Comparison of ENCODE assay signal across 1 cellular context in the genomic region with DNA sequence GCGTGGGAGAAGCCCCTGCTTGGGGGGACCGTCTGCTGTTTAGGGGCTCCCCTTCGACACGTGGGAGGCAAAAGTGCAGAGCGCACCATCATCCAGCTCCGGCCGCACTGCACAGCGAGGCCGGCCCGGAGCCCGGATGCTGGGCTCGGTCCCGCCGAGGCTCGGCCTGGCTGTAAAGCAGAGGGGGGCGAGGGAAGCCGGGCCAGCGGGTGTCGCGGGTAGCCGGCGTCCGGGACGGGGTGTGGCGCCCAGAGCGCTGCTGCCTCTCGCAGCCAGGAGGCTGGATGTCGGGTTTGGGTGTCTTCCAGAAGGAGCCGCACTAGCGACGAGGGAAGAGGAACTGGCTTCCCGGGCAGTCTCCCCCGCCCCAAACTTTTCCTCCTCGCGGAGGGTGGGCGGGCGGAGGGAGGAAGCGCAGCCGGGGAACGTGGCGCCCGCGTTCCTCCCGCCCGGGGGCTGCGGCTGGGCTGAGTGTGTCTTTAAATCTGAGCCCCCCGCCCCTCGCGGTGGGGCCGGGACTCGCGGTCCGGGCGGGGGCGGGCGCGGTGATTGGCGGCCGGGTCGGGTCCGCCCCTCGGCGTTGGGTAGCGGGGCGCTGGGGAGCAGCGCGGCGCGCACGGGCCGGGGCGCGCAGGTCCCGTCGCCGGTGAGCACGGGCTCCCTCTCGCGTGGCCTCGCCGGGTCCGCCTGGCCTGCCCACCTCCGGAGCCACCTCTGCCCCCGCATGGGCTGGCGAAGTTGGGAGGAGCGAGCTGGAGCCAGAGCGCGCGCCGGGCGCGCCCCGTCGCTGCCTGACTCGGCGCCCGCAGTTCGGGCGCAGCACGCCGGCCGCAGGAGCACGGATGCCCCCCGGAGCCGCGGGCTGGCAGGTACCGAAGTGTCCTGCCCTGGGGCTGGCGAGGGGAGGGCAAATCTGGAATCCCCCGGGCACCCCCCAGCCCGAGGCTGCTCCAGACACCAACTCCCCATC.
TF ChIP-seq lines count a peak whose summit lies in the region.

Gene PALD1, plus strand, starts transcription at position 577 of the 970 bp plus-strand sequence. CDS start 47,185 bp downstream, outside the sequence.

TF ChIP-seq in K562, 482 proteins besides CTCF, POLR2A, EP300 and RAD21 (continued from another document):
- no peak for TF ChIP-seq SRSF7 (optimal IDR thresholded peaks at IDR 0.05; ENCODE audit: low read depth, low read length)
- TF ChIP-seq TEAD1 (CRISPR knock-in tag; IDR thresholded peaks at IDR 0.05) = no peak
- peak; percentile 97 for TF ChIP-seq HDAC6 (IDR thresholded peaks at IDR 0.05; ENCODE audit: low read depth, low read length)
- TF ChIP-seq BACH1 (tag; IDR thresholded peaks at IDR 0.05) = no peak
- no peak for TF ChIP-seq POU5F1 (IDR thresholded peaks at IDR 0.05; ENCODE audit: borderline replicate concordance, low read depth, low read length, partially characterized antibody)
- TF ChIP-seq, protein P1, sequence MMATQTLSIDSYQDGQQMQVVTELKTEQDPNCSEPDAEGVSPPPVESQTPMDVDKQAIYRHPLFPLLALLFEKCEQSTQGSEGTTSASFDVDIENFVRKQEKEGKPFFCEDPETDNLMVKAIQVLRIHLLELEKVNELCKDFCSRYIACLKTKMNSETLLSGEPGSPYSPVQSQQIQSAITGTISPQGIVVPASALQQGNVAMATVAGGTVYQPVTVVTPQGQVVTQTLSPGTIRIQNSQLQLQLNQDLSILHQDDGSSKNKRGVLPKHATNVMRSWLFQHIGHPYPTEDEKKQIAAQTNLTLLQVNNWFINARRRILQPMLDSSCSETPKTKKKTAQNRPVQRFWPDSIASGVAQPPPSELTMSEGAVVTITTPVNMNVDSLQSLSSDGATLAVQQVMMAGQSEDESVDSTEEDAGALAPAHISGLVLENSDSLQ (IDR thresholded peaks at IDR 0.05) = peak; percentile 52
- TF ChIP-seq ZNF12 (CRISPR knock-in tag; IDR thresholded peaks at IDR 0.05) = no peak
- TF ChIP-seq ZNF785 (CRISPR knock-in tag; IDR thresholded peaks at IDR 0.05) = no peak
- no peak for TF ChIP-seq HSF4 (CRISPR knock-in tag; IDR thresholded peaks at IDR 0.05; ENCODE audit: borderline replicate concordance)
- no peak for TF ChIP-seq FOXK1 (CRISPR knock-in tag; IDR thresholded peaks at IDR 0.05; ENCODE audit: borderline replicate concordance)
- TF ChIP-seq ZSCAN29 (IDR thresholded peaks at IDR 0.05) = no peak
- TF ChIP-seq, protein P2, sequence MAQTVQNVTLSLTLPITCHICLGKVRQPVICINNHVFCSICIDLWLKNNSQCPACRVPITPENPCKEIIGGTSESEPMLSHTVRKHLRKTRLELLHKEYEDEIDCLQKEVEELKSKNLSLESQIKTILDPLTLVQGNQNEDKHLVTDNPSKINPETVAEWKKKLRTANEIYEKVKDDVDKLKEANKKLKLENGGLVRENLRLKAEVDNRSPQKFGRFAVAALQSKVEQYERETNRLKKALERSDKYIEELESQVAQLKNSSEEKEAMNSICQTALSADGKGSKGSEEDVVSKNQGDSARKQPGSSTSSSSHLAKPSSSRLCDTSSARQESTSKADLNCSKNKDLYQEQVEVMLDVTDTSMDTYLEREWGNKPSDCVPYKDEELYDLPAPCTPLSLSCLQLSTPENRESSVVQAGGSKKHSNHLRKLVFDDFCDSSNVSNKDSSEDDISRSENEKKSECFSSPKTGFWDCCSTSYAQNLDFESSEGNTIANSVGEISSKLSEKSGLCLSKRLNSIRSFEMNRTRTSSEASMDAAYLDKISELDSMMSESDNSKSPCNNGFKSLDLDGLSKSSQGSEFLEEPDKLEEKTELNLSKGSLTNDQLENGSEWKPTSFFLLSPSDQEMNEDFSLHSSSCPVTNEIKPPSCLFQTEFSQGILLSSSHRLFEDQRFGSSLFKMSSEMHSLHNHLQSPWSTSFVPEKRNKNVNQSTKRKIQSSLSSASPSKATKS (CRISPR knock-in tag; IDR thresholded peaks at IDR 0.05) = no peak
- no peak for TF ChIP-seq ZBTB8A (IDR thresholded peaks at IDR 0.05; ENCODE audit: partially characterized antibody)
- TF ChIP-seq ZNF717 (CRISPR knock-in tag; IDR thresholded peaks at IDR 0.05) = no peak
- TF ChIP-seq, protein P3, sequence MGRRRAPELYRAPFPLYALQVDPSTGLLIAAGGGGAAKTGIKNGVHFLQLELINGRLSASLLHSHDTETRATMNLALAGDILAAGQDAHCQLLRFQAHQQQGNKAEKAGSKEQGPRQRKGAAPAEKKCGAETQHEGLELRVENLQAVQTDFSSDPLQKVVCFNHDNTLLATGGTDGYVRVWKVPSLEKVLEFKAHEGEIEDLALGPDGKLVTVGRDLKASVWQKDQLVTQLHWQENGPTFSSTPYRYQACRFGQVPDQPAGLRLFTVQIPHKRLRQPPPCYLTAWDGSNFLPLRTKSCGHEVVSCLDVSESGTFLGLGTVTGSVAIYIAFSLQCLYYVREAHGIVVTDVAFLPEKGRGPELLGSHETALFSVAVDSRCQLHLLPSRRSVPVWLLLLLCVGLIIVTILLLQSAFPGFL (CRISPR knock-in tag; IDR thresholded peaks at IDR 0.05) = no peak
- 0 out of 2 replicates have a peak, but pooled peaks have one; percentile 25 for TF ChIP-seq RBM14 (IDR thresholded peaks at IDR 0.05; ENCODE audit: borderline replicate concordance, insufficient read depth, low read depth, low read length)
